In genomic region chr2:145067631-145068030, GRCh38 we compare ENCODE assay signal across 21 cellular contexts.
DNase-seq lines count a peak whose midpoint lies in the region; ATAC-seq and TF ChIP-seq lines count a peak whose summit lies in the region.
"Had no signal": no experiment of that assay in that cellular context is flagged by ENCODE, and none has a peak within 500 bp of the region (broad histone marks: within the 10 kb centered on the region; RNA-seq: fewer than 3 reads in every experiment).

No MANE protein-coding gene starts in this region.

- H3K27ac ChIP-seq in heart left ventricle = peak overlapping the region in 9 of 12 donors; percentile 60 to 82 (median 80)
- peak overlapping the region in 1 of 2 donors; percentile 39 for H3K27ac ChIP-seq in right atrium auricular region
- peak overlapping the region in 58 of 59 donors; percentile 31 to 99 (median 95) for H3K27ac ChIP-seq in dorsolateral prefrontal cortex
- peak overlapping the region; percentile 97 for H3K27ac ChIP-seq in temporal lobe (ENCODE audit: low read depth, low read length)
- H3K27ac ChIP-seq: 22Rv1 had no signal

- intact Hi-C loops in heart left ventricle (cut with DNase I) = no loop called here
- intact Hi-C loops in dorsolateral prefrontal cortex (cut with DNase I) = loop anchor here (5.0 to 10.0 kb wide), 2 partner anchors 127 to 130 kb away; no protein-coding TSS in a partner anchor

- no peaks in the 10 kb centered on the region for H3K27me3 ChIP-seq in heart left ventricle
- H3K27me3 ChIP-seq in right atrium auricular region = no peaks in the 10 kb centered on the region
- H3K27me3 ChIP-seq in dorsolateral prefrontal cortex = no peaks in the 10 kb centered on the region
- H3K27me3 ChIP-seq in H7 (ENCODE audit: control insufficient read depth, insufficient read depth, low read length) = no peaks in the 10 kb centered on the region

- H3K36me3 ChIP-seq in heart left ventricle = no peaks in the 10 kb centered on the region
- H3K36me3 ChIP-seq in right atrium auricular region = no peaks in the 10 kb centered on the region
- H3K36me3 ChIP-seq in H7 (replicated peaks; ENCODE audit: control insufficient read depth, insufficient read depth, low read length) = no peaks in the 10 kb centered on the region

- peaks cover 5% of the 10 kb centered on the region for H3K9me3 Mint-ChIP-seq in nephron progenitor cell

- H3K4me1 ChIP-seq in heart left ventricle = peaks cover 0 to 22% (median 0%) of the 10 kb centered on the region in 12 donors
- H3K4me1 ChIP-seq in right atrium auricular region = peaks cover 0 to 15% of the 10 kb centered on the region in 2 donors

- H3K27me3 Mint-ChIP-seq in nephron progenitor cell (ENCODE audit: low read depth, poor library complexity) = no peaks in the 10 kb centered on the region

- H3K4me3 Mint-ChIP-seq in nephron progenitor cell = no peak overlapping the region
- H3K4me3 Mint-ChIP-seq: CD14-positive monocyte had no signal

- ATAC-seq in heart left ventricle = no peak

- TF ChIP-seq POLR2A in heart left ventricle (IDR thresholded peaks at IDR 0.05) = no peak

- DNase-seq in heart left ventricle (no peak), right atrium auricular region (ENCODE audit: low spot score) (no peak), dorsolateral prefrontal cortex (no peak), nephron progenitor cell (no peak), H7 (no peak), GM19240 (ENCODE audit: insufficient read length, low spot score) (no peak)
- no peak for DNase-seq in activated effector memory CD4-positive, alpha-beta T cell treated with anti-CD3 and anti-CD28 coated beads, Interleukin-2, amount 50 U/mL, for 16 hours
- DNase-seq: AML-193; DMS79; MM.1S; NCI-H1092; NCI-H1436 treated with DMSO at 0.1 percent for 48 hours; NCI-H2029 treated with DMSO at 0.1 percent for 48 hours; NCI-H2171 treated with DMSO at 0.1 percent for 48 hours; NCI-H446; NCI-H748 treated with DMSO at 0.1 percent for 48 hours; NK-92 treated with Interleukin-12 subunit alpha and Interleukin-12 subunit beta, amount 100 ng/mL, for 24 hours; OCI-M1 had no signal

- H3K9me3 ChIP-seq in heart left ventricle (peaks cover 0 to 12% (median 0%) of the 10 kb centered on the region in 12 donors), right atrium auricular region (peaks cover 0 to 9% of the 10 kb centered on the region in 2 donors)

- peaks cover 28% of the 10 kb centered on the region for H3K4me1 Mint-ChIP-seq in nephron progenitor cell

- peaks cover 8% of the 10 kb centered on the region for H3K36me3 Mint-ChIP-seq in nephron progenitor cell (ENCODE audit: low read depth)

- 72 to 76% (median 74%) methylated on average over 6 of the region's 6 CpGs for WGBS in heart left ventricle, 4 donors

- H3K4me3 ChIP-seq in heart left ventricle = no peak overlapping the region
- no peak overlapping the region for H3K4me3 ChIP-seq in right atrium auricular region
- no peak overlapping the region for H3K4me3 ChIP-seq in dorsolateral prefrontal cortex
- no peak overlapping the region for H3K4me3 ChIP-seq in H7 (ENCODE audit: insufficient read depth, low read depth, low read length)

- peak overlapping the region; percentile 37 for H3K27ac Mint-ChIP-seq in nephron progenitor cell
- H3K27ac Mint-ChIP-seq: CD14-positive monocyte had no signal

- TF ChIP-seq CTCF in heart left ventricle (IDR thresholded peaks at IDR 0.05) (no peak), right atrium auricular region (IDR thresholded peaks at IDR 0.05) (no peak), dorsolateral prefrontal cortex (IDR thresholded peaks at IDR 0.05 in 54 of 56, conservative IDR thresholded peaks at IDR 0.05 in 2 of 56; ENCODE audit: low read depth in 1 of 56, partially characterized antibody in 56 of 56) (no peak), nephron progenitor cell (IDR thresholded peaks at IDR 0.05) (no peak)

Comparison
In these comparisons a context has a peak if more than half of its experiments do, and no peak if none do; other contexts are left out.
1. intact Hi-C loops: an anchor here in dorsolateral prefrontal cortex (5.0 to 10.0 kb wide); none called in heart left ventricle.